15 cellular contexts compared by ENCODE assay signal in the genomic region with DNA sequence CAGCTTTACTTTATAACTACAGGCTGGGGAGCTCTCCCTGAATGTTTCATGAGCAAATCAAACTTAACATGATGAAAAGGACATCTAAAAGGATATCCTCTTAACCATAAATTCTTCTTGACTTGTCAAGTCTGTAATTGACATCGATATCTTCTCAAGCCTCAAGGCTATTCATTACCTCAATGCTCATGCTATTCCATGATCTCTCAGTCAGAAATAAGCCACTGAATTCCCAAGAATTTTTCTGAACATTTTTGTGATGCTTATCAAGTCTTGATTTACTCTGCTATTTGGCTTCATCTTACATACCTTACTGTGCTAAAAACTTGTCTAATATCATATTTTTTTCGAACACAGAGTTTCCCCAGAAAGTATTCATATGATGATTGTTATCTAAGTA.
DNase-seq lines count a peak whose midpoint lies in the region; ATAC-seq, FAIRE-seq and TF ChIP-seq lines count a peak whose summit lies in the region.
"Had no signal": no experiment of that assay in that cellular context is flagged by ENCODE, and none has a peak within 500 bp of the region (broad histone marks: within the 10 kb centered on the region; RNA-seq: fewer than 3 reads in every experiment).

No MANE protein-coding gene starts in this region.

- TF ChIP-seq RAD21 in SK-N-SH (IDR thresholded peaks at IDR 0.05; ENCODE audit: low read length), result no peak

- peak overlapping the region; percentile 5; the same call in 1 of the 2 replicates for H3K27ac Mint-ChIP-seq in HFFc6

- TF ChIP-seq CTCF in HFFc6 (IDR thresholded peaks at IDR 0.05) (no peak), SK-N-SH (IDR thresholded peaks at IDR 0.05) (no peak), keratinocyte (optimal IDR thresholded peaks at IDR 0.05 in 1 of 3, IDR thresholded peaks at IDR 0.05 in 1 of 3, conservative IDR thresholded peaks at IDR 0.05 in 1 of 3; ENCODE audit: extremely low read depth in 1 of 3, insufficient read depth in 2 of 3, low read length in 3 of 3) (no peak)

- H3K4me1 Mint-ChIP-seq in HFFc6 (ENCODE audit: low read depth), result peaks cover 33% of the 10 kb centered on the region

- no peaks in the 10 kb centered on the region; the same call in 1 of the 2 replicates for H3K9me3 Mint-ChIP-seq in HFFc6

- H3K36me3 Mint-ChIP-seq in HFFc6 (ENCODE audit: low read depth), result peaks cover 13% of the 10 kb centered on the region

- H3K9ac ChIP-seq in SK-N-SH (no peak overlapping the region), keratinocyte (ENCODE audit: control insufficient read depth, extremely low read depth, insufficient read depth, low read length) (no peak overlapping the region)
- H3K9ac ChIP-seq: BLaER1 had no signal

- DNase-seq in HFFc6 (no peak), SK-N-SH (no peak), keratinocyte (ENCODE audit: low read depth, low spot score) (no peak), HuH-7 (ENCODE audit: low spot score) (no peak), NCI-H526 treated with DMSO at 0.1 percent for 48 hours (lab: John Stamatoyannopoulos, UW) (no peak), AG08396 (ENCODE audit: low spot score) (no peak), left lobe of liver (ENCODE audit: low spot score) (no peak)
- DNase-seq: AML-193, HCEC 1CT had no signal

- no peaks in the 10 kb centered on the region for H3K9me2 ChIP-seq in SK-N-SH

- H2AFZ ChIP-seq in SK-N-SH (ENCODE audit: low read depth), result no peak overlapping the region
- H2AFZ ChIP-seq in keratinocyte (ENCODE audit: control insufficient read depth, low read length), result no peak overlapping the region

- no peaks in the 10 kb centered on the region for H3K9me3 ChIP-seq in SK-N-SH
- no peaks in the 10 kb centered on the region for H3K9me3 ChIP-seq in keratinocyte (ENCODE audit: control insufficient read depth, low read depth, low read length)
- H3K9me3 ChIP-seq: A549, BLaER1 had no signal

- POLR2A ChIA-PET in SK-N-SH (lab: Yijun Ruan, JAX), result no interaction called here

- no peak overlapping the region; a peak in 1 of 4 replicates for H3K27ac ChIP-seq in SK-N-SH (ENCODE audit: low read depth in 2 of 2, low read length in 1 of 2)
- no peak overlapping the region for H3K27ac ChIP-seq in keratinocyte (ENCODE audit: control insufficient read depth, insufficient read depth, low read length)
- H3K27ac ChIP-seq: A549, BLaER1 had no signal

- no peaks in the 10 kb centered on the region for H3K36me3 ChIP-seq in SK-N-SH (replicated peaks in 1 of 2; ENCODE audit: control insufficient read depth in 1 of 2, insufficient read depth in 2 of 2, low read length in 1 of 2)
- no peaks in the 10 kb centered on the region for H3K36me3 ChIP-seq in keratinocyte (ENCODE audit: control insufficient read depth in 2 of 2, extremely low read depth in 1 of 2, insufficient read depth in 2 of 2, low read length in 2 of 2)
- H3K36me3 ChIP-seq: BLaER1 had no signal

- H3F3A ChIP-seq in SK-N-SH (replicated peaks; ENCODE audit: insufficient read depth), result peaks cover 9% of the 10 kb centered on the region

- no peak for TF ChIP-seq EP300 in SK-N-SH (IDR thresholded peaks at IDR 0.05; ENCODE audit: borderline replicate concordance in 1 of 2, low read depth in 1 of 2, low read length in 1 of 2)

- no peak for ATAC-seq in left lobe of liver
- ATAC-seq: A549, GM12878, HepG2 had no signal

- H3K4me1 ChIP-seq in SK-N-SH (ENCODE audit: control insufficient read depth in 1 of 2, insufficient read depth in 2 of 2, low read depth in 1 of 2, low read length in 1 of 2) (peaks cover 0 to 5% of the 10 kb centered on the region in 2 experiments; a peak in 2 of 4 replicates), keratinocyte (ENCODE audit: control insufficient read depth, extremely low read depth, insufficient read depth, low read length) (peaks cover 31% of the 10 kb centered on the region)
- H3K4me1 ChIP-seq: A549, BLaER1 had no signal

- 18% methylated on average over 2 of the region's 2 CpGs for WGBS in SK-N-SH (ENCODE audit: low lambda C conversion rate)

- H4K20me1 ChIP-seq in SK-N-SH (ENCODE audit: insufficient read depth), result no peaks in the 10 kb centered on the region
- H4K20me1 ChIP-seq in keratinocyte (ENCODE audit: control insufficient read depth, extremely low read depth, insufficient read depth, low read length), result no peaks in the 10 kb centered on the region
- H4K20me1 ChIP-seq: BLaER1 had no signal

- no peak overlapping the region; the same call in 1 of the 2 replicates for H3K4me3 Mint-ChIP-seq in HFFc6

- H3K4me2 ChIP-seq in SK-N-SH (no peak overlapping the region), keratinocyte (ENCODE audit: control insufficient read depth, extremely low read depth, insufficient read depth, low read depth, low read length) (no peak overlapping the region)
- H3K4me2 ChIP-seq: A549, BLaER1 had no signal

- dilution Hi-C loops in keratinocyte (cut with MboI; ENCODE audit: extremely low pct_ligation_motif_present, low sequenced_read_pairs), result no loop called here

- FAIRE-seq in keratinocyte (lab: Jason Lieb, UNC), result peak; percentile 17
- FAIRE-seq: A549, GM12878, GM18507, HepG2, HTR-8/SVneo had no signal

- CTCF ChIA-PET in SK-N-SH (lab: Yijun Ruan, JAX), result no interaction called here

- H3K79me2 ChIP-seq in SK-N-SH (ENCODE audit: insufficient read depth), result no peaks in the 10 kb centered on the region
- no peaks in the 10 kb centered on the region for H3K79me2 ChIP-seq in keratinocyte (ENCODE audit: control insufficient read depth, insufficient read depth, low read length)

- no peaks in the 10 kb centered on the region for H3K27me3 ChIP-seq in SK-N-SH (ENCODE audit: insufficient read depth)
- H3K27me3 ChIP-seq in keratinocyte (ENCODE audit: control insufficient read depth, extremely low read depth, insufficient read depth, low read length), result no peaks in the 10 kb centered on the region
- H3K27me3 ChIP-seq: BLaER1 had no signal

- H3K27me3 Mint-ChIP-seq in HFFc6 (ENCODE audit: insufficient read depth), result no peaks in the 10 kb centered on the region

- H3K9me1 ChIP-seq in keratinocyte (ENCODE audit: control insufficient read depth, extremely low read depth, insufficient read depth, low read length), result no peaks in the 10 kb centered on the region

- no peak overlapping the region for H3K4me3 ChIP-seq in SK-N-SH (ENCODE audit: low read depth in 2 of 2, low read length in 1 of 2)
- H3K4me3 ChIP-seq in keratinocyte (ENCODE audit: control insufficient read depth in 2 of 3, extremely low read depth in 1 of 3, insufficient read depth in 2 of 3, low read depth in 1 of 3, low read length in 3 of 3), result no peak overlapping the region
- H3K4me3 ChIP-seq: A549, BLaER1, GM12878 had no signal

TF ChIP-seq in SK-N-SH, 30 proteins besides CTCF, POLR2A, EP300 and RAD21:
- peak; percentile 38; the same call in 1 of the 2 replicates for TF ChIP-seq TCF12 (IDR thresholded peaks at IDR 0.05)
- TF ChIP-seq, protein P1, sequence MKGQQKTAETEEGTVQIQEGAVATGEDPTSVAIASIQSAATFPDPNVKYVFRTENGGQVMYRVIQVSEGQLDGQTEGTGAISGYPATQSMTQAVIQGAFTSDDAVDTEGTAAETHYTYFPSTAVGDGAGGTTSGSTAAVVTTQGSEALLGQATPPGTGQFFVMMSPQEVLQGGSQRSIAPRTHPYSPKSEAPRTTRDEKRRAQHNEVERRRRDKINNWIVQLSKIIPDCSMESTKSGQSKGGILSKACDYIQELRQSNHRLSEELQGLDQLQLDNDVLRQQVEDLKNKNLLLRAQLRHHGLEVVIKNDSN (IDR thresholded peaks at IDR 0.05; ENCODE audit: borderline replicate concordance, low read depth), result no peak
- TF ChIP-seq JUND (IDR thresholded peaks at IDR 0.05), result no peak
- TF ChIP-seq, protein P2, sequence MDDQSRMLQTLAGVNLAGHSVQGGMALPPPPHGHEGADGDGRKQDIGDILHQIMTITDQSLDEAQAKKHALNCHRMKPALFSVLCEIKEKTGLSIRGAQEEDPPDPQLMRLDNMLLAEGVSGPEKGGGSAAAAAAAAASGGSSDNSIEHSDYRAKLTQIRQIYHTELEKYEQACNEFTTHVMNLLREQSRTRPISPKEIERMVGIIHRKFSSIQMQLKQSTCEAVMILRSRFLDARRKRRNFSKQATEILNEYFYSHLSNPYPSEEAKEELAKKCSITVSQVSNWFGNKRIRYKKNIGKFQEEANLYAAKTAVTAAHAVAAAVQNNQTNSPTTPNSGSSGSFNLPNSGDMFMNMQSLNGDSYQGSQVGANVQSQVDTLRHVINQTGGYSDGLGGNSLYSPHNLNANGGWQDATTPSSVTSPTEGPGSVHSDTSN (IDR thresholded peaks at IDR 0.05), result peak; percentile 63
- no peak for TF ChIP-seq FOSL2 (IDR thresholded peaks at IDR 0.05; ENCODE audit: borderline replicate concordance, low read depth)
- TF ChIP-seq, protein P3, sequence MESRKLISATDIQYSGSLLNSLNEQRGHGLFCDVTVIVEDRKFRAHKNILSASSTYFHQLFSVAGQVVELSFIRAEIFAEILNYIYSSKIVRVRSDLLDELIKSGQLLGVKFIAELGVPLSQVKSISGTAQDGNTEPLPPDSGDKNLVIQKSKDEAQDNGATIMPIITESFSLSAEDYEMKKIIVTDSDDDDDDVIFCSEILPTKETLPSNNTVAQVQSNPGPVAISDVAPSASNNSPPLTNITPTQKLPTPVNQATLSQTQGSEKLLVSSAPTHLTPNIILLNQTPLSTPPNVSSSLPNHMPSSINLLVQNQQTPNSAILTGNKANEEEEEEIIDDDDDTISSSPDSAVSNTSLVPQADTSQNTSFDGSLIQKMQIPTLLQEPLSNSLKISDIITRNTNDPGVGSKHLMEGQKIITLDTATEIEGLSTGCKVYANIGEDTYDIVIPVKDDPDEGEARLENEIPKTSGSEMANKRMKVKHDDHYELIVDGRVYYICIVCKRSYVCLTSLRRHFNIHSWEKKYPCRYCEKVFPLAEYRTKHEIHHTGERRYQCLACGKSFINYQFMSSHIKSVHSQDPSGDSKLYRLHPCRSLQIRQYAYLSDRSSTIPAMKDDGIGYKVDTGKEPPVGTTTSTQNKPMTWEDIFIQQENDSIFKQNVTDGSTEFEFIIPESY (IDR thresholded peaks at IDR 0.05; ENCODE audit: borderline replicate concordance, low read depth), result no peak
- TF ChIP-seq, protein P4, sequence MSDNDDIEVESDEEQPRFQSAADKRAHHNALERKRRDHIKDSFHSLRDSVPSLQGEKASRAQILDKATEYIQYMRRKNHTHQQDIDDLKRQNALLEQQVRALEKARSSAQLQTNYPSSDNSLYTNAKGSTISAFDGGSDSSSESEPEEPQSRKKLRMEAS (IDR thresholded peaks at IDR 0.05; ENCODE audit: low read depth), result no peak
